1 cellular context compared by ENCODE assay signal in the genomic region with DNA sequence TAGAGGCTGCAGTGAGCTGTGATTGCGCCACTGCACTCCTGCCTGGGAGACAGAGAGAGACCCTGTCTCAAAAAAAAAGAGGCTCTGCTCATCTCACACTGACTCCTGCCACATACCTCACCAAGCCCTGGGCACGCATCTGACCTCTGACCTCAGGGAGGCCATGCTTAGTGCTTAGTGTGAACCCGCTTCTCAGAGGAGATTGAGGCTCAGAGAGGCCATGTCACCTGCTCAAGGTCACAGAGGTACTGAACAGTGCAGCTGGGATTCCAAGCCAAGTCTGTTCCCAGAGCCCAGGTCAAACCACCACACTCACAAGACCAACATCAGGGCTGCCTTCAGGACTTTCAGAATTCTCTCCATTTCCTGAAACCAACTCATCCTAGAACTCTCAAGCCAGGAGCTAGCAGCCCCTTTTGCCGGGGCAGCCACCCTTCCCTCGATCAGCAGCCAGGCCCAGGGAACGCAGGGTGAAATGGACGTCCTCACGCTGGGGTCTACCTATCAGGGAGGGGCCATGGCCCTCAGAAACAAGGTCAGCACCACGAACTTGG.
A peak's percentile ranks its signal among the peaks of the same experiment; 100 is the strongest.
TF ChIP-seq lines count a peak whose summit lies in the region.

No MANE protein-coding gene starts in this region.

TF ChIP-seq in HepG2, 621 proteins besides CTCF, POLR2A, EP300 and RAD21:
- TF ChIP-seq ZNF350 (CRISPR knock-in tag; IDR thresholded peaks at IDR 0.05; ENCODE audit: borderline replicate concordance, low read depth) (no peak), TBP (CRISPR knock-in tag; IDR thresholded peaks at IDR 0.05) (no peak), RBM22 (optimal IDR thresholded peaks at IDR 0.05; ENCODE audit: low read length) (peak; percentile 56), KLF9 (CRISPR knock-in tag; IDR thresholded peaks at IDR 0.05; ENCODE audit: low read depth) (no peak), ZNF768 (CRISPR knock-in tag; IDR thresholded peaks at IDR 0.05) (peak; percentile 87), ZNF629 (CRISPR knock-in tag; conservative IDR thresholded peaks at IDR 0.05) (peak; percentile 63), CEBPB (IDR thresholded peaks at IDR 0.05; ENCODE audit: borderline replicate concordance, low read depth, low read length) (peak; percentile 42; the same call in 1 of the 2 replicates), NR2C2 (CRISPR knock-in tag; IDR thresholded peaks at IDR 0.05; ENCODE audit: borderline replicate concordance) (0 out of 2 replicates have a peak, but pooled peaks have one; percentile 28), NR2F6 (IDR thresholded peaks at IDR 0.05) (peak; percentile 49; the same call in 1 of the 2 replicates), NR2F6 (CRISPR knock-in tag; IDR thresholded peaks at IDR 0.05) (no peak), MEIS2 (CRISPR knock-in tag; IDR thresholded peaks at IDR 0.05) (no peak), FOXP1 (IDR thresholded peaks at IDR 0.05) (no peak), FOXP1 (CRISPR knock-in tag; IDR thresholded peaks at IDR 0.05) (no peak), ZNF782 (CRISPR knock-in tag; IDR thresholded peaks at IDR 0.05; ENCODE audit: borderline replicate concordance) (peak; percentile 81)
- TF ChIP-seq, protein P1, sequence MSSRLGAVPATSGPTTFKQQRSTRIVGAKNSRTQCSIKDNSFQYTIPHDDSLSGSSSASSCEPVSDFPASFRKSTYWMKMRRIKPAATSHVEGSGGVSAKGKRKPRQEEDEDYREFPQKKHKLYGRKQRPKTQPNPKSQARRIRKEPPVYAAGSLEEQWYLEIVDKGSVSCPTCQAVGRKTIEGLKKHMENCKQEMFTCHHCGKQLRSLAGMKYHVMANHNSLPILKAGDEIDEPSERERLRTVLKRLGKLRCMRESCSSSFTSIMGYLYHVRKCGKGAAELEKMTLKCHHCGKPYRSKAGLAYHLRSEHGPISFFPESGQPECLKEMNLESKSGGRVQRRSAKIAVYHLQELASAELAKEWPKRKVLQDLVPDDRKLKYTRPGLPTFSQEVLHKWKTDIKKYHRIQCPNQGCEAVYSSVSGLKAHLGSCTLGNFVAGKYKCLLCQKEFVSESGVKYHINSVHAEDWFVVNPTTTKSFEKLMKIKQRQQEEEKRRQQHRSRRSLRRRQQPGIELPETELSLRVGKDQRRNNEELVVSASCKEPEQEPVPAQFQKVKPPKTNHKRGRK (CRISPR knock-in tag; IDR thresholded peaks at IDR 0.05): 0 out of 2 replicates have a peak, but pooled peaks have one; percentile 12
TF ChIP-seq in HepG2: peak in this region for 8.
